In the genomic region with DNA sequence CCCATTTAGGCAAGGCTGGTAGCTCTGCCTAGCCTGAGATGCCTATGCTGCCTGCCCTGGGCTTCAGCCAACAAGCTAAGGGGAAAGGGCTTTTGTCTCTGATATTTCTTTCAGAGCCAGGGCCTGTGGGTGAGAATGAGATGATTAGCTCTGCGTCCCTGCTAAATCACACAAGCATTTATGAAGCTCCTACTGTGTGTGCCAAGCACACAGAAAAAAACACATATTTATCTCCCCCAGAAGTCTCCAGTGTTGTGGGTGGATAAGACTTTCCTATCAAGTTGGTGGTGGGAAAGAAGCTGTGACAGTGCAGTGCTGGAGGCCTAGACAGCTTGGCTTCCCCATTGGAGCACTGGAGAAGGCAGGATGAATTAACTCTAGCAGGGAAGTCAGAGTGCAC, we compare ENCODE assay signal across 8 cellular contexts. TPM values are rescaled to one million over a fixed set of nuclear protein-coding genes. Genes with fewer than 3 reads are reported as not detected.
A peak's percentile ranks its signal among the peaks of the same experiment; 100 is the strongest.
DNase-seq lines count a peak whose midpoint lies in the region; ATAC-seq, FAIRE-seq and TF ChIP-seq lines count a peak whose summit lies in the region.

No MANE protein-coding gene starts in this region.

- no peak for TF ChIP-seq RAD21 in HepG2 (CRISPR knock-in tag; IDR thresholded peaks at IDR 0.05)

- peak overlapping the region; percentile 100 for H3K27ac Mint-ChIP-seq in activated T-cell treated with anti-CD3 and anti-CD28 coated beads, Interleukin-2, amount 50 U/mL, for 24 hours

- peaks cover 30% of the 10 kb centered on the region for H4K20me1 ChIP-seq in HepG2 (ENCODE audit: insufficient read depth, low read length)

- no peaks in the 10 kb centered on the region for H3K9me3 ChIP-seq in ascending aorta
- H3K9me3 ChIP-seq in HepG2 (ENCODE audit: low read length): no peaks in the 10 kb centered on the region
- no peaks in the 10 kb centered on the region for H3K9me3 ChIP-seq in thymus (ENCODE audit: control insufficient read depth)

- CTCF ChIA-PET in HepG2 (lab: Yijun Ruan, JAX; ENCODE audit: low intra/inter-chr PET ratio, low total read pairs): no interaction called here

- POLR2A ChIA-PET in HepG2 (lab: Yijun Ruan, JAX): interaction anchor here (1.2 to 7.4 kb wide), 5 partner anchors 8 to 114 kb away, joined by 3 to 144 read pairs (median 17); partner anchors contain the start of genes EFNA1 and KRTCAP2

- no peaks in the 10 kb centered on the region for H3K27me3 Mint-ChIP-seq in activated T-cell treated with anti-CD3 and anti-CD28 coated beads, Interleukin-2, amount 50 U/mL, for 24 hours

- H3K4me2 ChIP-seq in HepG2 (ENCODE audit: low read depth, low read length): peak overlapping the region; percentile 89

- TF ChIP-seq EP300 in HepG2 (IDR thresholded peaks at IDR 0.05; ENCODE audit: low read depth in 2 of 2, low read length in 2 of 2) (no peak), HepG2 (CRISPR knock-in tag; IDR thresholded peaks at IDR 0.05; ENCODE audit: borderline replicate concordance) (no peak)

- peaks cover 53% of the 10 kb centered on the region for H3K36me3 Mint-ChIP-seq in activated T-cell treated with anti-CD3 and anti-CD28 coated beads, Interleukin-2, amount 50 U/mL, for 24 hours (ENCODE audit: low read depth)

- H2AFZ ChIP-seq in HepG2 (ENCODE audit: low read length): no peak overlapping the region

- TF ChIP-seq CTCF in ascending aorta (IDR thresholded peaks at IDR 0.05) (no peak), HepG2 (CRISPR knock-in tag; IDR thresholded peaks at IDR 0.05) (no peak), GM20000 (IDR thresholded peaks at IDR 0.05; ENCODE audit: extremely low read depth, missing control alignments) (no peak)

- peak overlapping the region; percentile 100 for H3K4me3 Mint-ChIP-seq in activated T-cell treated with anti-CD3 and anti-CD28 coated beads, Interleukin-2, amount 50 U/mL, for 24 hours

- no peak for TF ChIP-seq POLR2A in HepG2 (IDR thresholded peaks at IDR 0.05; ENCODE audit: insufficient read depth in 1 of 2, low read depth in 2 of 2, low read length in 2 of 2)

- in situ Hi-C loops in HepG2 (cut with HindIII; ENCODE audit: extremely low pct_ligation_motif_present, low pct_unique_long_range_greater_than_20kb): no loop called here

- H3K27me3 ChIP-seq in ascending aorta (no peaks in the 10 kb centered on the region), HepG2 (ENCODE audit: control insufficient read depth in 1 of 2, insufficient read depth in 2 of 2, low read length in 2 of 2) (no peaks in the 10 kb centered on the region; a peak in 1 of 5 replicates), thymus (ENCODE audit: control insufficient read depth, insufficient read depth) (no peaks in the 10 kb centered on the region)

- H3K9ac ChIP-seq in HepG2 (ENCODE audit: insufficient read depth, low read depth, low read length): peak overlapping the region; percentile 53; the same call in 1 of the 2 replicates

- H3K36me3 ChIP-seq in ascending aorta (no peaks in the 10 kb centered on the region), HepG2 (replicated peaks in 1 of 2; ENCODE audit: control insufficient read depth in 1 of 2, insufficient read depth in 2 of 2, low read length in 2 of 2) (peaks cover 11 to 30% of the 10 kb centered on the region in 2 experiments), thymus (ENCODE audit: control insufficient read depth, insufficient read depth) (peaks cover 13% of the 10 kb centered on the region)

- H3K4me1 ChIP-seq in ascending aorta: peaks cover 9 to 25% of the 10 kb centered on the region in 2 donors
- H3K4me1 ChIP-seq in HepG2 (ENCODE audit: insufficient read depth, low read length): peaks cover 73% of the 10 kb centered on the region
- H3K4me1 ChIP-seq in thymus (ENCODE audit: control insufficient read depth, insufficient read depth, low read length): peaks cover 21% of the 10 kb centered on the region

- H3K9me3 Mint-ChIP-seq in activated T-cell treated with anti-CD3 and anti-CD28 coated beads, Interleukin-2, amount 50 U/mL, for 24 hours: no peaks in the 10 kb centered on the region

- intact Hi-C loops in ascending aorta (cut with DNase I) (loop anchor here (5.0 kb wide), 3 partner anchors 135 to 1150 kb away; partner anchors contain the start of genes PMVK, RAB13 and ZBTB7B), HepG2 (cut with micrococcal nuclease; ENCODE audit: unreplicated experiment) (no loop called here)

- BruUV-seq in HepG2 (replicated peaks; lab: Mats Ljungman, UMichigan): no TSS peak

- no peak for DNase-seq in activated T-cell treated with anti-CD3 and anti-CD28 coated beads, Interleukin-2, amount 50 U/mL, for 24 hours
- no peak for DNase-seq in activated T-cell treated with anti-CD3 and anti-CD28 coated beads, Interleukin-2, amount 50 U/mL, for 48 hours
- no peak for DNase-seq in ascending aorta (ENCODE audit: low spot score in 2 of 2)
- DNase-seq in HepG2 (ENCODE audit: low spot score): no peak
- no peak for DNase-seq in GM20000 (ENCODE audit: low spot score)
- DNase-seq in activated CD8-positive, alpha-beta memory T cell treated with anti-CD3 and anti-CD28 coated beads, Interleukin-2, amount 50 U/mL, for 4 hours: no peak

- FAIRE-seq in HepG2 (lab: Jason Lieb, UNC): no peak

- ATAC-seq in HepG2: no peak
- ATAC-seq in GM19023 (IDR thresholded peaks at IDR 0.05; ENCODE audit: unreplicated experiment): no peak

- peak overlapping the region; percentile 97 to 100 for H3K27ac ChIP-seq in ascending aorta
- peak overlapping the region; percentile 51 for H3K27ac ChIP-seq in HepG2 (ENCODE audit: extremely low read length, insufficient read depth, low read length)
- H3K27ac ChIP-seq in thymus (ENCODE audit: low read depth): peak overlapping the region; percentile 65

- peaks cover 40% of the 10 kb centered on the region for H3K79me2 ChIP-seq in HepG2 (ENCODE audit: insufficient read depth, low read length)

- H3K4me1 Mint-ChIP-seq in activated T-cell treated with anti-CD3 and anti-CD28 coated beads, Interleukin-2, amount 50 U/mL, for 24 hours (ENCODE audit: low read depth): peaks cover 47% of the 10 kb centered on the region

- H3K4me3 ChIP-seq in ascending aorta (peak overlapping the region; percentile 76 to 80), HepG2 (replicated peaks in 1 of 3; ENCODE audit: insufficient read depth in 1 of 3, low read depth in 2 of 3, low read length in 3 of 3) (peak overlapping the region; percentile 21 to 66 (median 38); a peak in 4 of 6 replicates), thymus (ENCODE audit: low read length) (no peak overlapping the region)

- WGBS in HepG2 (ENCODE audit: low lambda C conversion rate): 82% methylated on average over 1 of the region's 1 CpG
- 94% methylated on average over 1 of the region's 1 CpG for WGBS in thymus

RNA-seq across cellular contexts. Expression of gene SLC50A1, which starts 1.5 kb away (rescaled TPM):
- total RNA-seq in ascending aorta: 9.4 TPM
- 16.4 and 22.5 TPM in 2 replicates for total RNA-seq in HepG2 (2016; rRNA removed; fragmentation: Illumina TruSeq; extraction: Trizol)
- 19.6 and 29.0 TPM in 2 replicates for total RNA-seq in HepG2 (2016; cell fraction: cytosol; rRNA removed; fragmentation: Illumina TruSeq; extraction: Trizol; ENCODE audit: low read depth)
- 14.6 and 22.8 TPM in 2 replicates for total RNA-seq in HepG2 (2016; cell fraction: insoluble cytoplasmic fraction; rRNA removed; fragmentation: Illumina TruSeq; extraction: Trizol)
- 30.5 and 34.4 TPM in 2 replicates for total RNA-seq in HepG2 (2016; cell fraction: membrane; rRNA removed; fragmentation: Illumina TruSeq; extraction: Trizol)
- total RNA-seq in HepG2 (2016; cell fraction: nucleus; rRNA removed; fragmentation: Illumina TruSeq; extraction: Trizol): 13.0 and 15.2 TPM in 2 replicates
- polyA plus RNA-seq in HepG2 (2011; rRNA removed): 46.8 and 49.5 TPM in 2 replicates
- 53.5 and 57.9 TPM in 2 replicates for polyA plus RNA-seq in HepG2 (2011; cell fraction: cytosol; rRNA removed)
- polyA plus RNA-seq in HepG2 (2011; cell fraction: nucleus; rRNA removed): 18.6 and 21.1 TPM in 2 replicates
- 26.3 and 27.0 TPM in 2 replicates for polyA plus RNA-seq in HepG2 (2012)
- 24.2 and 36.2 TPM in 2 replicates for polyA plus RNA-seq in HepG2 (2016; cell fraction: cytosol; fragmentation: Illumina TruSeq; extraction: Trizol; ENCODE audit: low read depth)
- polyA plus RNA-seq in HepG2 (2016; cell fraction: insoluble cytoplasmic fraction; fragmentation: Illumina TruSeq; extraction: Trizol; ENCODE audit: low read depth): 20.1 and 21.0 TPM in 2 replicates
- 29.7 and 39.9 TPM in 2 replicates for polyA plus RNA-seq in HepG2 (2016; cell fraction: membrane; fragmentation: Illumina TruSeq; extraction: Trizol; ENCODE audit: low read depth)
- 35.6 and 36.4 TPM in 2 replicates for polyA plus RNA-seq in HepG2 (2016; cell fraction: nucleus; fragmentation: Illumina TruSeq; extraction: Trizol; ENCODE audit: insufficient read depth, low read depth)
- polyA minus RNA-seq in HepG2 (2011; rRNA and poly(A)+ RNA removed; ENCODE audit: low replicate concordance): 40.9 and 59.1 TPM in 2 replicates
- 12.3 and 19.1 TPM in 2 replicates for polyA minus RNA-seq in HepG2 (2011; cell fraction: cytosol; rRNA and poly(A)+ RNA removed)
- 7.8 and 9.8 TPM in 2 replicates for polyA minus RNA-seq in HepG2 (2011; cell fraction: nucleus; rRNA and poly(A)+ RNA removed)
- polyA plus RNA-seq in thymus: 54.5 TPM

RNA-seq across cellular contexts. Expression of gene DPM3, which starts 3.2 kb away (rescaled TPM):
- total RNA-seq in ascending aorta (78.2 TPM), HepG2 (2016; rRNA removed; fragmentation: Illumina TruSeq; extraction: Trizol) (14.8 and 23.2 TPM in 2 replicates)
- 29.5 and 29.8 TPM in 2 replicates for total RNA-seq in HepG2 (2016; cell fraction: cytosol; rRNA removed; fragmentation: Illumina TruSeq; extraction: Trizol; ENCODE audit: low read depth)
- total RNA-seq in HepG2 (2016; cell fraction: insoluble cytoplasmic fraction; rRNA removed; fragmentation: Illumina TruSeq; extraction: Trizol): 21.9 and 28.1 TPM in 2 replicates
- 14.3 and 20.6 TPM in 2 replicates for total RNA-seq in HepG2 (2016; cell fraction: membrane; rRNA removed; fragmentation: Illumina TruSeq; extraction: Trizol)
- total RNA-seq in HepG2 (2016; cell fraction: nucleus; rRNA removed; fragmentation: Illumina TruSeq; extraction: Trizol): 18.3 and 22.2 TPM in 2 replicates
- polyA plus RNA-seq in HepG2 (2011; rRNA removed) (53.4 and 61.7 TPM in 2 replicates), thymus (155 TPM)
- polyA plus RNA-seq in HepG2 (2011; cell fraction: cytosol; rRNA removed): 70.1 and 134 TPM in 2 replicates
- 64.8 and 67.2 TPM in 2 replicates for polyA plus RNA-seq in HepG2 (2011; cell fraction: nucleus; rRNA removed)
- 39.2 and 68.2 TPM in 2 replicates for polyA plus RNA-seq in HepG2 (2012)
- polyA plus RNA-seq in HepG2 (2016; cell fraction: cytosol; fragmentation: Illumina TruSeq; extraction: Trizol; ENCODE audit: low read depth): 29.6 and 50.5 TPM in 2 replicates
- 22.4 and 23.3 TPM in 2 replicates for polyA plus RNA-seq in HepG2 (2016; cell fraction: insoluble cytoplasmic fraction; fragmentation: Illumina TruSeq; extraction: Trizol; ENCODE audit: low read depth)
- polyA plus RNA-seq in HepG2 (2016; cell fraction: membrane; fragmentation: Illumina TruSeq; extraction: Trizol; ENCODE audit: low read depth): 19.9 and 24.8 TPM in 2 replicates
- polyA plus RNA-seq in HepG2 (2016; cell fraction: nucleus; fragmentation: Illumina TruSeq; extraction: Trizol; ENCODE audit: insufficient read depth, low read depth): 44.3 and 46.0 TPM in 2 replicates
- polyA minus RNA-seq in HepG2 (2011; rRNA and poly(A)+ RNA removed; ENCODE audit: low replicate concordance): 23.2 and 26.3 TPM in 2 replicates
- 9.3 and 10.7 TPM in 2 replicates for polyA minus RNA-seq in HepG2 (2011; cell fraction: cytosol; rRNA and poly(A)+ RNA removed)
- 3.2 and 5.7 TPM in 2 replicates for polyA minus RNA-seq in HepG2 (2011; cell fraction: nucleus; rRNA and poly(A)+ RNA removed)

RNA-seq across cellular contexts. Expression of gene EFNA1, which starts 9.5 kb away (rescaled TPM):
- total RNA-seq in ascending aorta: 66.7 TPM
- total RNA-seq in HepG2 (2016; rRNA removed; fragmentation: Illumina TruSeq; extraction: Trizol): 41.2 and 81.8 TPM in 2 replicates
- total RNA-seq in HepG2 (2016; cell fraction: cytosol; rRNA removed; fragmentation: Illumina TruSeq; extraction: Trizol; ENCODE audit: low read depth): 20.3 and 22.5 TPM in 2 replicates
- total RNA-seq in HepG2 (2016; cell fraction: insoluble cytoplasmic fraction; rRNA removed; fragmentation: Illumina TruSeq; extraction: Trizol): 43.8 and 83.7 TPM in 2 replicates
- 37.3 and 39.8 TPM in 2 replicates for total RNA-seq in HepG2 (2016; cell fraction: membrane; rRNA removed; fragmentation: Illumina TruSeq; extraction: Trizol)
- total RNA-seq in HepG2 (2016; cell fraction: nucleus; rRNA removed; fragmentation: Illumina TruSeq; extraction: Trizol): 83.6 and 87.9 TPM in 2 replicates
- polyA plus RNA-seq in HepG2 (2011; rRNA removed): 874 and 1,163 TPM in 2 replicates
- polyA plus RNA-seq in HepG2 (2011; cell fraction: cytosol; rRNA removed): 750 and 916 TPM in 2 replicates
- polyA plus RNA-seq in HepG2 (2011; cell fraction: nucleus; rRNA removed): 390 and 585 TPM in 2 replicates
- 254 and 427 TPM in 2 replicates for polyA plus RNA-seq in HepG2 (2012)
- polyA plus RNA-seq in HepG2 (2016; cell fraction: cytosol; fragmentation: Illumina TruSeq; extraction: Trizol; ENCODE audit: low read depth): 16.7 and 18.6 TPM in 2 replicates
- polyA plus RNA-seq in HepG2 (2016; cell fraction: insoluble cytoplasmic fraction; fragmentation: Illumina TruSeq; extraction: Trizol; ENCODE audit: low read depth): 45.4 and 47.8 TPM in 2 replicates
- 25.2 and 27.9 TPM in 2 replicates for polyA plus RNA-seq in HepG2 (2016; cell fraction: membrane; fragmentation: Illumina TruSeq; extraction: Trizol; ENCODE audit: low read depth)
- 175 and 184 TPM in 2 replicates for polyA plus RNA-seq in HepG2 (2016; cell fraction: nucleus; fragmentation: Illumina TruSeq; extraction: Trizol; ENCODE audit: insufficient read depth, low read depth)
- 139 and 593 TPM in 2 replicates for polyA minus RNA-seq in HepG2 (2011; rRNA and poly(A)+ RNA removed; ENCODE audit: low replicate concordance)
- 195 and 264 TPM in 2 replicates for polyA minus RNA-seq in HepG2 (2011; cell fraction: cytosol; rRNA and poly(A)+ RNA removed)
- 72.6 and 120 TPM in 2 replicates for polyA minus RNA-seq in HepG2 (2011; cell fraction: nucleus; rRNA and poly(A)+ RNA removed)
- polyA plus RNA-seq in thymus: 52.6 TPM

RNA-seq across cellular contexts. Expression of gene KRTCAP2, which starts 36.0 kb away (rescaled TPM):
- total RNA-seq in ascending aorta (146 TPM), HepG2 (2016; rRNA removed; fragmentation: Illumina TruSeq; extraction: Trizol) (48.5 and 79.4 TPM in 2 replicates)
- 40.0 and 49.4 TPM in 2 replicates for total RNA-seq in HepG2 (2016; cell fraction: cytosol; rRNA removed; fragmentation: Illumina TruSeq; extraction: Trizol; ENCODE audit: low read depth)
- total RNA-seq in HepG2 (2016; cell fraction: insoluble cytoplasmic fraction; rRNA removed; fragmentation: Illumina TruSeq; extraction: Trizol): 40.7 and 78.5 TPM in 2 replicates
- total RNA-seq in HepG2 (2016; cell fraction: membrane; rRNA removed; fragmentation: Illumina TruSeq; extraction: Trizol): 33.6 and 41.0 TPM in 2 replicates
- 50.0 and 52.6 TPM in 2 replicates for total RNA-seq in HepG2 (2016; cell fraction: nucleus; rRNA removed; fragmentation: Illumina TruSeq; extraction: Trizol)
- polyA plus RNA-seq in HepG2 (2011; rRNA removed) (77.3 and 89.3 TPM in 2 replicates), thymus (223 TPM)
- polyA plus RNA-seq in HepG2 (2011; cell fraction: cytosol; rRNA removed): 125 and 155 TPM in 2 replicates
- 119 and 133 TPM in 2 replicates for polyA plus RNA-seq in HepG2 (2011; cell fraction: nucleus; rRNA removed)
- 73.3 and 73.7 TPM in 2 replicates for polyA plus RNA-seq in HepG2 (2012)
- polyA plus RNA-seq in HepG2 (2016; cell fraction: cytosol; fragmentation: Illumina TruSeq; extraction: Trizol; ENCODE audit: low read depth): 64.6 and 72.6 TPM in 2 replicates
- polyA plus RNA-seq in HepG2 (2016; cell fraction: insoluble cytoplasmic fraction; fragmentation: Illumina TruSeq; extraction: Trizol; ENCODE audit: low read depth): 47.5 and 61.4 TPM in 2 replicates
- polyA plus RNA-seq in HepG2 (2016; cell fraction: membrane; fragmentation: Illumina TruSeq; extraction: Trizol; ENCODE audit: low read depth): 49.4 and 56.2 TPM in 2 replicates
- 120 and 121 TPM in 2 replicates for polyA plus RNA-seq in HepG2 (2016; cell fraction: nucleus; fragmentation: Illumina TruSeq; extraction: Trizol; ENCODE audit: insufficient read depth, low read depth)
- 182 and 884 TPM in 2 replicates for polyA minus RNA-seq in HepG2 (2011; rRNA and poly(A)+ RNA removed; ENCODE audit: low replicate concordance)
- polyA minus RNA-seq in HepG2 (2011; cell fraction: cytosol; rRNA and poly(A)+ RNA removed): 27.3 and 38.2 TPM in 2 replicates
- 22.9 and 23.5 TPM in 2 replicates for polyA minus RNA-seq in HepG2 (2011; cell fraction: nucleus; rRNA and poly(A)+ RNA removed)

RNA-seq across cellular contexts. Expression of gene TRIM46, which starts 36.5 kb away (rescaled TPM):
- total RNA-seq in ascending aorta (not detected), HepG2 (2016; rRNA removed; fragmentation: Illumina TruSeq; extraction: Trizol) (0.04 and 0.08 TPM in 2 replicates)
- total RNA-seq in HepG2 (2016; cell fraction: cytosol; rRNA removed; fragmentation: Illumina TruSeq; extraction: Trizol; ENCODE audit: low read depth): not detected in 2 replicates
- total RNA-seq in HepG2 (2016; cell fraction: insoluble cytoplasmic fraction; rRNA removed; fragmentation: Illumina TruSeq; extraction: Trizol): 0.04 TPM in 1 of 2 replicates, not detected in the other
- total RNA-seq in HepG2 (2016; cell fraction: membrane; rRNA removed; fragmentation: Illumina TruSeq; extraction: Trizol): not detected in 2 replicates
- not detected in 2 replicates for total RNA-seq in HepG2 (2016; cell fraction: nucleus; rRNA removed; fragmentation: Illumina TruSeq; extraction: Trizol)
- polyA plus RNA-seq in HepG2 (2011; rRNA removed) (0.09 and 0.12 TPM in 2 replicates), thymus (4.3 TPM)
- 0.04 and 0.11 TPM in 2 replicates for polyA plus RNA-seq in HepG2 (2011; cell fraction: cytosol; rRNA removed)
- polyA plus RNA-seq in HepG2 (2011; cell fraction: nucleus; rRNA removed): 0.43 and 0.47 TPM in 2 replicates
- polyA plus RNA-seq in HepG2 (2012): 0.15 and 0.25 TPM in 2 replicates
- polyA plus RNA-seq in HepG2 (2016; cell fraction: cytosol; fragmentation: Illumina TruSeq; extraction: Trizol; ENCODE audit: low read depth): 0.02 and 0.05 TPM in 2 replicates
- polyA plus RNA-seq in HepG2 (2016; cell fraction: insoluble cytoplasmic fraction; fragmentation: Illumina TruSeq; extraction: Trizol; ENCODE audit: low read depth): not detected in 2 replicates
- polyA plus RNA-seq in HepG2 (2016; cell fraction: membrane; fragmentation: Illumina TruSeq; extraction: Trizol; ENCODE audit: low read depth): 0.05 and 0.08 TPM in 2 replicates
- polyA plus RNA-seq in HepG2 (2016; cell fraction: nucleus; fragmentation: Illumina TruSeq; extraction: Trizol; ENCODE audit: insufficient read depth, low read depth): 0.21 TPM in 1 of 2 replicates, not detected in the other
- polyA minus RNA-seq in HepG2 (2011; rRNA and poly(A)+ RNA removed; ENCODE audit: low replicate concordance): 0.12 and 0.19 TPM in 2 replicates
- not detected in 2 replicates for polyA minus RNA-seq in HepG2 (2011; cell fraction: cytosol; rRNA and poly(A)+ RNA removed)
- polyA minus RNA-seq in HepG2 (2011; cell fraction: nucleus; rRNA and poly(A)+ RNA removed): not detected in 2 replicates
